ENCODE assay signal across 8 cellular contexts in genomic region chr6:150068173-150068785, GRCh38. TPM values are rescaled to one million over a fixed set of nuclear protein-coding genes. Genes with fewer than 3 reads are reported as not detected.
DNase-seq lines count a peak whose midpoint lies in the region; ATAC-seq and TF ChIP-seq lines count a peak whose summit lies in the region.

No MANE protein-coding gene starts in this region.

- H3K4me1 ChIP-seq in rectal smooth muscle tissue (ENCODE audit: control insufficient read depth, insufficient read depth, low read length), result no peaks in the 10 kb centered on the region

- peaks cover 2% of the 10 kb centered on the region for H3K27me3 ChIP-seq in rectal smooth muscle tissue (ENCODE audit: control insufficient read depth, insufficient read depth, low read length)

- H3K36me3 ChIP-seq in rectal smooth muscle tissue (ENCODE audit: control insufficient read depth, insufficient read depth, low read length), result no peaks in the 10 kb centered on the region

- H3K9ac ChIP-seq in rectal smooth muscle tissue (ENCODE audit: low read length), result no peak overlapping the region

- H3K4me3 ChIP-seq in fibroblast of the aortic adventitia (ENCODE audit: low read depth, low read length), result peak overlapping the region; percentile 72
- peak overlapping the region; percentile 63 for H3K4me3 ChIP-seq in rectal smooth muscle tissue (ENCODE audit: low read length)

- no peak overlapping the region for H3K27ac ChIP-seq in rectal smooth muscle tissue (ENCODE audit: low read depth, low read length)

- no peak for TF ChIP-seq CTCF in fibroblast of the aortic adventitia (IDR thresholded peaks at IDR 0.05; ENCODE audit: insufficient read depth, low read length)

- DNase-seq in fibroblast of the aortic adventitia (ENCODE audit: low read depth) (no peak), cerebellar nuclear complex (lab: John Stamatoyannopoulos, UW) (no peak), NCI-H2227 treated with DMSO at 0.1 percent for 48 hours (lab: John Stamatoyannopoulos, UW) (no peak), T-helper 9 cell (no peak)

- ATAC-seq in GM19023 (IDR thresholded peaks at IDR 0.05; ENCODE audit: unreplicated experiment) (peak; percentile 4), SK-N-SH treated with all-trans-retinoic acid at 6 μM for 48 hours (peak; percentile 0; the same call in 2 of the 3 replicates), HG03342 (IDR thresholded peaks at IDR 0.05; ENCODE audit: unreplicated experiment) (no peak)

TF ChIP-seq in SK-N-SH treated with all-trans-retinoic acid at 6 μM for 48 hours, 23 proteins besides CTCF, POLR2A, EP300 and RAD21:
- no peak for TF ChIP-seq TSHZ2 (CRISPR knock-in tag; IDR thresholded peaks at IDR 0.05)
- TF ChIP-seq ISL1 (CRISPR knock-in tag; IDR thresholded peaks at IDR 0.05), result no peak
- TF ChIP-seq GLIS3 (CRISPR knock-in tag; IDR thresholded peaks at IDR 0.05), result no peak
- no peak for TF ChIP-seq ZC3H10 (CRISPR knock-in tag; IDR thresholded peaks at IDR 0.05)
- TF ChIP-seq TOX (CRISPR knock-in tag; IDR thresholded peaks at IDR 0.05; ENCODE audit: borderline replicate concordance), result no peak
- TF ChIP-seq CSDC2 (CRISPR knock-in tag; IDR thresholded peaks at IDR 0.05), result no peak

RNA-seq across cellular contexts. Expression of gene ULBP3, which starts 0.6 kb away (rescaled TPM):
- 0.41 and 16.4 TPM in 2 replicates for total RNA-seq in fibroblast of the aortic adventitia (ENCODE audit: low replicate concordance)

RNA-seq across cellular contexts. Expression of gene RAET1L, which starts 42.9 kb away (rescaled TPM):
- total RNA-seq in fibroblast of the aortic adventitia (ENCODE audit: low replicate concordance), result not detected in 2 replicates
